Comparison of ENCODE assay signal across 8 cellular contexts in genomic region chr16:22077700-22078313, GRCh38. TPM values are rescaled to one million over a fixed set of nuclear protein-coding genes. Genes with fewer than 3 reads are reported as not detected.
DNase-seq lines count a peak whose midpoint lies in the region; ATAC-seq and TF ChIP-seq lines count a peak whose summit lies in the region.

No MANE protein-coding gene starts in this region.

- H3K4me3 ChIP-seq in lower lobe of right lung, result no peak overlapping the region

- H3K4me1 ChIP-seq in lower lobe of right lung, result no peaks in the 10 kb centered on the region

- H3K9me3 Mint-ChIP-seq in chondrocyte (ENCODE audit: low read depth), result no peaks in the 10 kb centered on the region

- intact Hi-C loops in Right ventricle myocardium inferior (cut with DNase I), result loop anchor here (1.0 to 5.0 kb wide), 2 partner anchors 77 to 126 kb away; partner anchors contain the start of genes PDZD9 and UQCRC2
- intact Hi-C loops in cardiac septum (cut with DNase I), result loop anchor here (1.0 to 5.0 kb wide), 2 partner anchors 78 to 109 kb away; no protein-coding TSS in a partner anchor
- intact Hi-C loops in lower lobe of right lung (cut with DNase I), result loop anchor here (10.0 kb wide), 1 partner anchor 73 kb away; the partner anchor contains the start of genes MOSMO and PDZD9

- DNase-seq in Right ventricle myocardium inferior (ENCODE audit: missing footprints), result no peak
- no peak for DNase-seq in cardiac septum (ENCODE audit: low spot score)
- peak; percentile 28 for DNase-seq in NCI-H510A (lab: John Stamatoyannopoulos, UW)
- DNase-seq in activated CD4-positive, alpha-beta T cell treated with anti-CD3 and anti-CD28 coated beads for 24 hours (ENCODE audit: low read depth in 2 of 2), result peak; percentile 63 to 64
- no peak for DNase-seq in chondrocyte (ENCODE audit: low spot score)
- no peak for DNase-seq in lower lobe of right lung
- DNase-seq in stimulated activated CD8-positive, alpha-beta memory T cell treated with anti-CD3 and anti-CD28 coated beads, Interleukin-12 subunit alpha, Interleukin-12 subunit beta, amount 100 ng/mL, for 4 hours (ENCODE audit: low read depth), result peak; percentile 36

- H3K9me3 ChIP-seq in lower lobe of right lung, result no peaks in the 10 kb centered on the region

- H3K4me3 Mint-ChIP-seq in chondrocyte (ENCODE audit: unreplicated experiment), result no peak overlapping the region

- no peaks in the 10 kb centered on the region for H3K27me3 Mint-ChIP-seq in chondrocyte (ENCODE audit: low read depth)

- no peak overlapping the region for H3K27ac Mint-ChIP-seq in chondrocyte (ENCODE audit: unreplicated experiment)

- ATAC-seq in Right ventricle myocardium inferior (peak; percentile 42), lower lobe of right lung (peak; percentile 59 to 80), HG03571 (IDR thresholded peaks at IDR 0.05; ENCODE audit: unreplicated experiment) (no peak)

- TF ChIP-seq CTCF in chondrocyte (IDR thresholded peaks at IDR 0.05), result peak; percentile 92
- peak; percentile 80 for TF ChIP-seq CTCF in lower lobe of right lung (IDR thresholded peaks at IDR 0.05)

- H3K27me3 ChIP-seq in lower lobe of right lung (ENCODE audit: low read depth), result no peaks in the 10 kb centered on the region

- no peak overlapping the region for H3K27ac ChIP-seq in lower lobe of right lung

- peaks cover 12% of the 10 kb centered on the region for H3K36me3 ChIP-seq in lower lobe of right lung

- H3K4me1 Mint-ChIP-seq in chondrocyte (ENCODE audit: low read depth), result peaks cover 4% of the 10 kb centered on the region

- H3K36me3 Mint-ChIP-seq in chondrocyte (ENCODE audit: low read depth), result no peaks in the 10 kb centered on the region

RNA-seq across cellular contexts. Expression of gene VWA3A, which starts 14.5 kb away (rescaled TPM):
- 0.81 TPM for total RNA-seq in Right ventricle myocardium inferior
- not detected for total RNA-seq in cardiac septum
- not detected in 3 replicates for total RNA-seq in chondrocyte
- 12.3 TPM for total RNA-seq in lower lobe of right lung

Comparison
In these comparisons a context has a peak if more than half of its experiments do, and no peak if none do; other contexts are left out.
1. DNase-seq: peak in NCI-H510A (single experiment), activated CD4-positive, alpha-beta T cell treated with anti-CD3 and anti-CD28 coated beads for 24 hours (2 of 2) and stimulated activated CD8-positive, alpha-beta memory T cell treated with anti-CD3 and anti-CD28 coated beads, Interleukin-12 subunit alpha, Interleukin-12 subunit beta, amount 100 ng/mL, for 4 hours (single experiment); none in Right ventricle myocardium inferior (single experiment), cardiac septum (single experiment), chondrocyte (single experiment) and lower lobe of right lung (single experiment).